Comparison of ENCODE assay signal across 1 cellular context in the genomic region with DNA sequence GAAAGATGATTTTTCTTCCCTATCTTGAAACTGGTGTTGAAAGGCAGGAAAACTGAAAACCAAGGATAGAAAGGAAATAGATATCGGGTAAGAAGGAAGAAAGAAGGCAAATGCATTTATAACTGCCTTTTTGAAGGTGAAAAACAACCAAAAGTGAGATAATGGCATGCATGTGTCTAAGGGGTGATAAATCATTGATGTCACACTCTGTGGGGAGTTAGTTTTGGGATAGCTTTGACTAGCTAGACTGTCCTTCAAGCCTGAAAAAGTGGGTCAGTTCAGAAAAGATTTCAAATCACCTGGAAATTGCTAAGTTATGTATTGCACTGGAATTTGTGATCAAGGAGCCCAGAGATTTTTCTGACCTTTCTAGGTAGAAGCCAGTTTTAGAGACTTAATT.
TF ChIP-seq lines count a peak whose summit lies in the region.

No MANE protein-coding gene starts in this region.

TF ChIP-seq in K562, 482 proteins besides CTCF, POLR2A, EP300 and RAD21 (continued from another document):
- TF ChIP-seq, protein P1, sequence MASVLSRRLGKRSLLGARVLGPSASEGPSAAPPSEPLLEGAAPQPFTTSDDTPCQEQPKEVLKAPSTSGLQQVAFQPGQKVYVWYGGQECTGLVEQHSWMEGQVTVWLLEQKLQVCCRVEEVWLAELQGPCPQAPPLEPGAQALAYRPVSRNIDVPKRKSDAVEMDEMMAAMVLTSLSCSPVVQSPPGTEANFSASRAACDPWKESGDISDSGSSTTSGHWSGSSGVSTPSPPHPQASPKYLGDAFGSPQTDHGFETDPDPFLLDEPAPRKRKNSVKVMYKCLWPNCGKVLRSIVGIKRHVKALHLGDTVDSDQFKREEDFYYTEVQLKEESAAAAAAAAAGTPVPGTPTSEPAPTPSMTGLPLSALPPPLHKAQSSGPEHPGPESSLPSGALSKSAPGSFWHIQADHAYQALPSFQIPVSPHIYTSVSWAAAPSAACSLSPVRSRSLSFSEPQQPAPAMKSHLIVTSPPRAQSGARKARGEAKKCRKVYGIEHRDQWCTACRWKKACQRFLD (CRISPR knock-in tag; IDR thresholded peaks at IDR 0.05): no peak
- TF ChIP-seq, protein P2, sequence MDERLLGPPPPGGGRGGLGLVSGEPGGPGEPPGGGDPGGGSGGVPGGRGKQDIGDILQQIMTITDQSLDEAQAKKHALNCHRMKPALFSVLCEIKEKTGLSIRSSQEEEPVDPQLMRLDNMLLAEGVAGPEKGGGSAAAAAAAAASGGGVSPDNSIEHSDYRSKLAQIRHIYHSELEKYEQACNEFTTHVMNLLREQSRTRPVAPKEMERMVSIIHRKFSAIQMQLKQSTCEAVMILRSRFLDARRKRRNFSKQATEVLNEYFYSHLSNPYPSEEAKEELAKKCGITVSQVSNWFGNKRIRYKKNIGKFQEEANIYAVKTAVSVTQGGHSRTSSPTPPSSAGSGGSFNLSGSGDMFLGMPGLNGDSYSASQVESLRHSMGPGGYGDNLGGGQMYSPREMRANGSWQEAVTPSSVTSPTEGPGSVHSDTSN (CRISPR knock-in tag; IDR thresholded peaks at IDR 0.05; ENCODE audit: low read depth): peak; percentile 12; the same call in 1 of the 2 replicates
- TF ChIP-seq, protein P2 (tag; conservative IDR thresholded peaks at IDR 0.05; ENCODE audit: low read depth): peak; percentile 93
